In genomic region chr15:67146875-67147381, GRCh38 we compare ENCODE assay signal across 8 cellular contexts.
A peak's percentile ranks its signal among the peaks of the same experiment; 100 is the strongest.
DNase-seq lines count a peak whose midpoint lies in the region; ATAC-seq, FAIRE-seq and TF ChIP-seq lines count a peak whose summit lies in the region.

No MANE protein-coding gene starts in this region.

- no peaks in the 10 kb centered on the region for H3K27me3 ChIP-seq in CD4-positive, CD25-positive, alpha-beta regulatory T cell (ENCODE audit: control insufficient read depth, insufficient read depth, low read length)
- H3K27me3 ChIP-seq in brain microvascular endothelial cell (replicated peaks) (no peaks in the 10 kb centered on the region), liver (ENCODE audit: control insufficient read depth in 4 of 4, insufficient read depth in 4 of 4, low read length in 3 of 4) (no peaks in the 10 kb centered on the region)

- TF ChIP-seq CTCF in brain microvascular endothelial cell (IDR thresholded peaks at IDR 0.05; ENCODE audit: low read depth, low read length, missing control alignments), result no peak
- no peak for TF ChIP-seq CTCF in liver (IDR thresholded peaks at IDR 0.05; ENCODE audit: low read depth, low read length, missing input control)
- TF ChIP-seq CTCF in kidney (IDR thresholded peaks at IDR 0.05; ENCODE audit: borderline replicate concordance, extremely low read depth, insufficient read depth), result no peak

- H3K4me1 ChIP-seq in CD4-positive, CD25-positive, alpha-beta regulatory T cell (ENCODE audit: control insufficient read depth, insufficient read depth, low read length, poor library complexity, severe bottlenecking), result peaks cover 54% of the 10 kb centered on the region
- H3K4me1 ChIP-seq in liver (ENCODE audit: control insufficient read depth in 4 of 4, insufficient read depth in 4 of 4, low read length in 3 of 4) (peaks cover 6 to 35% (median 22%) of the 10 kb centered on the region in 4 donors), kidney (ENCODE audit: control insufficient read depth in 1 of 2, insufficient read depth in 1 of 2, low read depth in 1 of 2, low read length in 2 of 2) (peaks cover 32 to 50% of the 10 kb centered on the region in 2 donors)

- H3K9me3 Mint-ChIP-seq in CD4-positive, CD25-positive, alpha-beta regulatory T cell, result no peaks in the 10 kb centered on the region
- H3K9me3 Mint-ChIP-seq in stimulated activated naive B cell treated with anti-CD40 and anti-IgM and Interleukin-4, amounts not matched to agents 10 μg/mL and 1 μg/mL and 100 μg/mL, for 72 hours, result no peaks in the 10 kb centered on the region

- H3K9ac ChIP-seq in liver (ENCODE audit: low read depth in 1 of 2, low read length in 2 of 2) (no peak overlapping the region), kidney (ENCODE audit: low read length in 2 of 2) (peak overlapping the region in 1 of 2 donors; percentile 4)

- no peak for FAIRE-seq in kidney (lab: Jason Lieb, UNC)

- peaks cover 2% of the 10 kb centered on the region for H3K36me3 ChIP-seq in CD4-positive, CD25-positive, alpha-beta regulatory T cell (ENCODE audit: control insufficient read depth, insufficient read depth, low read length)
- peaks cover 15% of the 10 kb centered on the region for H3K36me3 ChIP-seq in brain microvascular endothelial cell (replicated peaks)
- H3K36me3 ChIP-seq in liver (ENCODE audit: control insufficient read depth in 4 of 4, insufficient read depth in 3 of 4, low read depth in 1 of 4, low read length in 3 of 4), result no peaks in the 10 kb centered on the region
- H3K36me3 ChIP-seq in kidney (ENCODE audit: control insufficient read depth in 1 of 2, insufficient read depth in 2 of 2, low read length in 2 of 2), result no peaks in the 10 kb centered on the region

- intact Hi-C loops in kidney (cut with DNase I), result no loop called here

- peaks cover 50 to 93% (median 70%) of the 10 kb centered on the region in 4 donors for H3K4me1 Mint-ChIP-seq in CD4-positive, CD25-positive, alpha-beta regulatory T cell
- peaks cover 61 to 90% of the 10 kb centered on the region in 2 donors for H3K4me1 Mint-ChIP-seq in stimulated activated naive B cell treated with anti-CD40 and anti-IgM and Interleukin-4, amounts not matched to agents 10 μg/mL and 1 μg/mL and 100 μg/mL, for 72 hours

- H3K9me3 ChIP-seq in CD4-positive, CD25-positive, alpha-beta regulatory T cell (ENCODE audit: control insufficient read depth in 2 of 2, low read length in 2 of 2), result no peaks in the 10 kb centered on the region
- H3K9me3 ChIP-seq in liver (ENCODE audit: control insufficient read depth in 4 of 4, low read length in 3 of 4), result no peaks in the 10 kb centered on the region
- H3K9me3 ChIP-seq in kidney (ENCODE audit: control insufficient read depth in 1 of 2, low read length in 2 of 2), result no peaks in the 10 kb centered on the region

- peak overlapping the region; percentile 84 to 96 (median 93) for H3K27ac Mint-ChIP-seq in CD4-positive, CD25-positive, alpha-beta regulatory T cell
- H3K27ac Mint-ChIP-seq in stimulated activated naive B cell treated with anti-CD40 and anti-IgM and Interleukin-4, amounts not matched to agents 10 μg/mL and 1 μg/mL and 100 μg/mL, for 72 hours, result peak overlapping the region; percentile 93

- no peak for TF ChIP-seq RAD21 in liver (IDR thresholded peaks at IDR 0.05)

- no peaks in the 10 kb centered on the region for H3K27me3 Mint-ChIP-seq in CD4-positive, CD25-positive, alpha-beta regulatory T cell
- no peaks in the 10 kb centered on the region for H3K27me3 Mint-ChIP-seq in stimulated activated naive B cell treated with anti-CD40 and anti-IgM and Interleukin-4, amounts not matched to agents 10 μg/mL and 1 μg/mL and 100 μg/mL, for 72 hours

- peak overlapping the region; percentile 72 to 87 (median 75) for H3K4me3 Mint-ChIP-seq in CD4-positive, CD25-positive, alpha-beta regulatory T cell
- peak overlapping the region in 1 of 2 donors; percentile 53 for H3K4me3 Mint-ChIP-seq in stimulated activated naive B cell treated with anti-CD40 and anti-IgM and Interleukin-4, amounts not matched to agents 10 μg/mL and 1 μg/mL and 100 μg/mL, for 72 hours

- in situ Hi-C loops in brain microvascular endothelial cell (cut with HindIII; ENCODE audit: low pct_ligation_motif_present, low sequenced_read_pairs), result no loop called here

- peaks cover 9% of the 10 kb centered on the region for H3K36me3 Mint-ChIP-seq in CD4-positive, CD25-positive, alpha-beta regulatory T cell
- H3K36me3 Mint-ChIP-seq in stimulated activated naive B cell treated with anti-CD40 and anti-IgM and Interleukin-4, amounts not matched to agents 10 μg/mL and 1 μg/mL and 100 μg/mL, for 72 hours, result peaks cover 3 to 11% of the 10 kb centered on the region in 2 donors

- H3K4me3 ChIP-seq in CD4-positive, CD25-positive, alpha-beta regulatory T cell (ENCODE audit: low read depth, low read length), result peak overlapping the region; percentile 2
- H3K4me3 ChIP-seq in brain microvascular endothelial cell (ENCODE audit: low read depth, low read length) (no peak overlapping the region), liver (ENCODE audit: low read depth in 1 of 3, low read length in 3 of 3) (no peak overlapping the region), kidney (ENCODE audit: low read length in 2 of 2) (no peak overlapping the region)

- WGBS in liver, result 51% methylated on average over 10 of the region's 10 CpGs

- DNase-seq in CD4-positive, CD25-positive, alpha-beta regulatory T cell, result no peak
- DNase-seq in NOMO-1 treated with dmso at 0.1 percent for 144 hours (lab: John Stamatoyannopoulos, UW; ENCODE audit: unreplicated experiment) (peak; percentile 38), brain microvascular endothelial cell (peak; percentile 88), occipital lobe (lab: John Stamatoyannopoulos, UW) (no peak), NCI-H82 (lab: John Stamatoyannopoulos, UW) (no peak), kidney (no peak)
- no peak for DNase-seq in stimulated activated naive B cell treated with anti-CD40 and anti-IgM and Interleukin-4, amounts not matched to agents 10 μg/mL and 1 μg/mL and 100 μg/mL, for 72 hours

- peak in 1 of 2 donors; percentile 25 for ATAC-seq in CD4-positive, CD25-positive, alpha-beta regulatory T cell (ENCODE audit: low read depth in 2 of 2)
- ATAC-seq in stimulated activated naive B cell treated with anti-CD40 and anti-IgM and Interleukin-4, amounts not matched to agents 10 μg/mL and 1 μg/mL and 100 μg/mL, for 72 hours (replicated peaks), result no peak

- H3K27ac ChIP-seq in CD4-positive, CD25-positive, alpha-beta regulatory T cell (ENCODE audit: insufficient read depth, low read length, poor library complexity, severe bottlenecking), result peak overlapping the region; percentile 36
- peak overlapping the region; percentile 100 for H3K27ac ChIP-seq in brain microvascular endothelial cell
- peak overlapping the region; percentile 28 to 60 for H3K27ac ChIP-seq in liver (ENCODE audit: low read depth in 1 of 2, low read length in 2 of 2)
- peak overlapping the region in 1 of 2 donors; percentile 18 for H3K27ac ChIP-seq in kidney (ENCODE audit: low read depth in 2 of 2, low read length in 2 of 2)

TF ChIP-seq in liver, 16 proteins besides CTCF, POLR2A, EP300 and RAD21:
- TF ChIP-seq REST (IDR thresholded peaks at IDR 0.05) (no peak), JUND (IDR thresholded peaks at IDR 0.05) (no peak), HNF4G (IDR thresholded peaks at IDR 0.05) (peak; percentile 21), HNF4A (conservative IDR thresholded peaks at IDR 0.05) (peak; percentile 4 to 71), SP1 (IDR thresholded peaks at IDR 0.05) (peak; percentile 42), RXRA (IDR thresholded peaks at IDR 0.05) (peak in 1 of 2 donors; percentile 49)

Comparison
In these comparisons a context has a peak if more than half of its experiments do, and no peak if none do; other contexts are left out.
1. DNase-seq: peak in NOMO-1 treated with dmso at 0.1 percent for 144 hours (single experiment) and brain microvascular endothelial cell (single experiment); none in CD4-positive, CD25-positive, alpha-beta regulatory T cell (0 of 3), stimulated activated naive B cell treated with anti-CD40 and anti-IgM and Interleukin-4, amounts not matched to agents 10 μg/mL and 1 μg/mL and 100 μg/mL, for 72 hours (single experiment), occipital lobe (single experiment), NCI-H82 (single experiment) and kidney (single experiment).